Comparison of ENCODE assay signal across 8 cellular contexts in the genomic region with DNA sequence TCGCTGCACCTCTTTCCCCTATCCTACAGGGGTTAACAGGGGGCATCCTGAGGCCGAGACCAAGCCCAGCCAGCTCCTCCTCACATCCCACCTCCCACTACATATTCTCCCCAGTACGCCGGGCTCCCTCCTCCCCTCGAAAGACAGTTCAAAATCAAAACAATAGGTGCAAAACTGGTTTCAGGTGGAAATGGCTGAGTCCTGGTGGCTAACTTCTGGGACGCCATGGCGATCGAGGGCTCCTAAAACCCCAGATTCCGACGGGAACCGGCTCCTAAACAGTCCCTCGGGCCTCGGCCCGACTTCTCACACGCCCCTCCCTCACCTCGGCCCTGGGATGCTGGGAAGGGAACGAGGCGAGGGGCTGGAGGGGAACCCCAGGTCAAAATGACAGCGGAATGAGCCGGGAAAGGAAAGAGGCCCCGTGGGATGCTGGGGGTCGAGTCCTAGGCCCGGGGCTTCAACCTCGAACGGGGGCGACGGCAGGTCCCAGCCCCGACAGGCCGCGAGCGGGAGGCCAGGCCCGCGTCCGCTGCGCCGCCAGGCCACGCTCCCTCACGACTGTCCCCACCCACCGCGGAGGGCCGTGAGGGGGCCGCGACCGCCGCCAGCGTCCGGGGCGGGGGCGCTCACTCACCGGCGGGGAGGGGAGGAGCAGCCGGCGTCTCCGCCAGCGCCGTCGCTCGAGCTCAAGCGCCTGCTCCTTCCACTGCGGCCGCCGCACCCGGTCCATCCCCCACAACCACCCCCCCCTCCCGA.
A peak's percentile ranks its signal among the peaks of the same experiment; 100 is the strongest.
DNase-seq lines count a peak whose midpoint lies in the region; ATAC-seq lines count a peak whose summit lies in the region.

No MANE protein-coding gene starts in this region.

- ATAC-seq in HG02610 (IDR thresholded peaks at IDR 0.05; ENCODE audit: unreplicated experiment) = peak; percentile 53

- H3K9me3 ChIP-seq in endocrine pancreas (ENCODE audit: control insufficient read depth, low read length) (no peaks in the 10 kb centered on the region), mucosa of rectum (ENCODE audit: control insufficient read depth in 2 of 2, low read length in 2 of 2) (no peaks in the 10 kb centered on the region)

- peak; percentile 51 for DNase-seq in SIG-M5 treated with dmso at 0.1 percent for 504 hours (lab: John Stamatoyannopoulos, UW; ENCODE audit: unreplicated experiment)
- DNase-seq in SIG-M5 (lab: John Stamatoyannopoulos, UW) = no peak
- peak; percentile 16 for DNase-seq in NCI-H1417 treated with DMSO at 0.1 percent for 48 hours (lab: John Stamatoyannopoulos, UW)
- peak; percentile 89 for DNase-seq in activated CD8-positive, alpha-beta memory T cell treated with anti-CD3 and anti-CD28 coated beads for 24 hours
- DNase-seq in stimulated activated CD8-positive, alpha-beta memory T cell treated with anti-CD3 and anti-CD28 coated beads, Interleukin-7, amount 100 ng/mL, for 48 hours (ENCODE audit: extremely low read depth in 1 of 2, low read depth in 1 of 2) = peak; percentile 50 to 54

- H3K4me3 ChIP-seq in endocrine pancreas (ENCODE audit: control insufficient read depth, insufficient read depth, low read length) (peak overlapping the region; percentile 66), mucosa of rectum (ENCODE audit: low read length in 2 of 2) (peak overlapping the region; percentile 92 to 98)

- peak overlapping the region; percentile 87 for H3K9ac ChIP-seq in endocrine pancreas (ENCODE audit: control insufficient read depth, insufficient read depth, low read length)
- peak overlapping the region; percentile 97 to 99 for H3K9ac ChIP-seq in mucosa of rectum (ENCODE audit: low read depth in 1 of 2, low read length in 2 of 2)

- no peaks in the 10 kb centered on the region for H3K36me3 ChIP-seq in endocrine pancreas (ENCODE audit: control insufficient read depth, insufficient read depth, low read length)
- no peaks in the 10 kb centered on the region for H3K36me3 ChIP-seq in mucosa of rectum (ENCODE audit: control insufficient read depth in 2 of 2, insufficient read depth in 2 of 2, low read length in 2 of 2)

- H3K4me1 ChIP-seq in endocrine pancreas (ENCODE audit: control insufficient read depth, insufficient read depth, low read length) = peaks cover 31% of the 10 kb centered on the region
- H3K4me1 ChIP-seq in mucosa of rectum (ENCODE audit: control insufficient read depth in 2 of 2, insufficient read depth in 2 of 2, low read length in 2 of 2) = peaks cover 19 to 28% of the 10 kb centered on the region in 2 donors

- peak overlapping the region; percentile 92 for H3K27ac ChIP-seq in mucosa of rectum (ENCODE audit: low read depth in 2 of 2, low read length in 2 of 2)

- no peaks in the 10 kb centered on the region for H3K27me3 ChIP-seq in endocrine pancreas (ENCODE audit: control insufficient read depth, insufficient read depth, low read length)
- H3K27me3 ChIP-seq in mucosa of rectum (ENCODE audit: control insufficient read depth in 2 of 2, insufficient read depth in 2 of 2, low read length in 2 of 2) = no peaks in the 10 kb centered on the region
